Comparison of ENCODE assay signal across 20 cellular contexts in the genomic region with DNA sequence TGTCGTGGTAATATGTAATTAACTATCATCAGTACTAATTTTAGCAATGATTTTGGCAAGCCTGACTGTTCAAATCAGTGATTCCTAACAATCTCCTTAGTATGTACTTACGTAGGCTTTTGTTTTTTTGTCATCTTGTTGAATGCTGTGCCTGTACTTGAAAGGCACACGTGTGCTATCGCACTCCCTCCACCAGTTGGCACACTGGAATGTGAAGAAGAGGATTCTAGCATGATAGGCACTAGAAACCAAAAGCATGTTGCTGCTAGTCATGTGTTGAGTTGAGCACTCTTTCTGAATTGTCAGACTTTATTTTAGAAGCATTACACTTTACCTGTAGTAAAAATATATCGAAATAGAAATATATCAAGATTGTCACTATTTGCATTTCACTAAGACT.
"Had no signal": no experiment of that assay in that cellular context is flagged by ENCODE, and none has a peak within 500 bp of the region (broad histone marks: within the 10 kb centered on the region; RNA-seq: fewer than 3 reads in every experiment).

No MANE protein-coding gene starts in this region.

- H3K27me3 ChIP-seq: dorsolateral prefrontal cortex, heart left ventricle, neural progenitor cell, ovary, right atrium auricular region, tibial nerve, upper lobe of right lung, vagina had no signal

- H3K27ac ChIP-seq: dorsolateral prefrontal cortex, heart left ventricle, neural progenitor cell, ovary, right atrium auricular region, tibial nerve, upper lobe of right lung, vagina had no signal

- FAIRE-seq: frontal cortex had no signal

- H3K9ac ChIP-seq: neural progenitor cell had no signal

- H3K4me3 ChIP-seq: dorsolateral prefrontal cortex, heart left ventricle, mucosa of descending colon, neural progenitor cell, ovary, right atrium auricular region, smooth muscle cell, tibial nerve, upper lobe of right lung, vagina had no signal

- H2AFZ ChIP-seq: neural progenitor cell had no signal

- DNase-seq: cortex of kidney; dorsolateral prefrontal cortex; effector CD8-positive, alpha-beta T cell; heart left ventricle; hippocampal formation; kidney glomerular epithelial cell; mammary epithelial cell; mucosa of descending colon; nucleus accumbens; ovary; stimulated activated CD4-positive, alpha-beta T cell treated with anti-CD3 and anti-CD28 coated beads, Interleukin-2, amount 100 ng/mL, for 48 hours; stimulated activated naive CD8-positive, alpha-beta T cell treated with anti-CD3 and anti-CD28 coated beads, Interleukin-15, Interleukin-2, amounts not matched to agents 100 U/mL and 50 U/mL, for 24 hours; upper lobe of right lung had no signal

- H3K4me1 ChIP-seq: right atrium auricular region, tibial nerve, upper lobe of right lung, vagina had no signal

- H3K9me3 ChIP-seq: heart left ventricle, mucosa of descending colon, ovary, right atrium auricular region, tibial nerve, upper lobe of right lung, vagina had no signal

- H3K36me3 ChIP-seq: neural progenitor cell, ovary had no signal

- H3K4me2 ChIP-seq: neural progenitor cell, smooth muscle cell had no signal

- ATAC-seq: heart left ventricle; mucosa of descending colon; natural killer cell treated with Interleukin-12 subunit alpha and Interleukin-12 subunit beta and Interleukin-15 and Interleukin-18, amount 100 ng/mL, for 72 hours; stimulated activated naive CD8-positive, alpha-beta T cell treated with anti-CD3 and anti-CD28 coated beads, Interleukin-15, Interleukin-2, amounts not matched to agents 100 U/mL and 50 U/mL, for 24 hours; upper lobe of right lung had no signal
